Comparison of ENCODE assay signal across 8 cellular contexts in the genomic region with DNA sequence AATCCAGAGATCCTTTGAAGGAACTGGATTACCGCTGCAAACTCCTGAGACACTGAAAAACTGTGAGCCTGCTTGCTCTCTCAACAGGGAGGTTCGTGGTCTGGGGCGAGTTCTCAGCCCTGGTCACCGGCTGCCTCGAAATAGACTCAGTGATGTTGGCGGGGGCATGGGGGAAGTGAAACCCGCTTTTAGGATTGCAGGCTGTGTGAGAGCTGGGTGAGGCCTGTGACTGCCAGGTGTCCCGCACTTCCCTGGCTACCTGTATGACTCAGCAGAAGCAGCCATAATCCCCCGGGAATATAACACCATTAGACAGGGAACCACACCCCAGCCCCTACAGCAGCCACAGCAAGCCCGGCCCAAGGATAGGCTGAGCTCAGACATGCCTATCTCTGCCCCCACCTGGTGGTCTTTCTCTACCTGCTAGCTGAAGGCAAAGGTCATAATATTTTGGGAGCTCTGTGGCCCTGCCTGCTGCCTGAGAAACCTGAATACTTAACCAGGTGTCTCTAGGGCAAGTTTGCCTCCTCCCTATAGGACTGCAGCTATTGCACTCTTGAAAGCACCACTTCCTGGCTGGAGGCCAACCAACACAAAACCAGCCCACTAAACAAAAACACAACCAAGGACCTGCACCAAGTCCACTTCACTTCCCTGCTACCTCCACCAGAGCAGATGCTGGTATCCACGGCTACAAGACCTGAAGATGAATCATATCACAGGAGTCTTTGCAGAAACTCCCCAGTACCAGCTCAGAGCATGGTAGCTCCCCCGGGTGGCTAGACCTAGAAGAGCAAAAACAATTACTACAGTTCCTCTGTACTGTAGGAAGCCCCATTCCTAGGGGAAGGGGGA.
DNase-seq lines count a peak whose midpoint lies in the region; ATAC-seq, FAIRE-seq and TF ChIP-seq lines count a peak whose summit lies in the region.

No MANE protein-coding gene starts in this region.

- peak; percentile 94 for FAIRE-seq in GM12892 (lab: Jason Lieb, UNC)

- H3K27me3 ChIP-seq in colonic mucosa (no peaks in the 10 kb centered on the region), thyroid gland (no peaks in the 10 kb centered on the region)

- TF ChIP-seq CTCF in colonic mucosa (IDR thresholded peaks at IDR 0.05) (no peak), thyroid gland (IDR thresholded peaks at IDR 0.05) (no peak)

- H3K9me3 ChIP-seq in colonic mucosa (no peaks in the 10 kb centered on the region), thyroid gland (no peaks in the 10 kb centered on the region)

- H3K4me3 ChIP-seq in colonic mucosa (no peak overlapping the region), thyroid gland (replicated peaks in 1 of 3) (no peak overlapping the region)

- no peak overlapping the region for H3K9ac ChIP-seq in colonic mucosa (ENCODE audit: low read depth in 2 of 2, low read length in 2 of 2)

- intact Hi-C loops in colonic mucosa (cut with DNase I): no loop called here
- intact Hi-C loops in thyroid gland (cut with DNase I): no loop called here

- 84 to 100% methylated on average over 6 to 7 of the region's 12 CpGs for WGBS in thyroid gland, 2 donors

- no peak overlapping the region for H3K27ac ChIP-seq in colonic mucosa
- H3K27ac ChIP-seq in thyroid gland: no peak overlapping the region

- H3K36me3 ChIP-seq in colonic mucosa: no peaks in the 10 kb centered on the region
- no peaks in the 10 kb centered on the region for H3K36me3 ChIP-seq in thyroid gland

- no peaks in the 10 kb centered on the region for H3K4me1 ChIP-seq in colonic mucosa
- H3K4me1 ChIP-seq in thyroid gland: no peaks in the 10 kb centered on the region

- ATAC-seq in GM19467 (IDR thresholded peaks at IDR 0.05; ENCODE audit: unreplicated experiment): peak; percentile 94
- ATAC-seq in HG03103 (IDR thresholded peaks at IDR 0.05; ENCODE audit: low read depth, unreplicated experiment): peak; percentile 85

- TF ChIP-seq POLR2A in GM12892 (IDR thresholded peaks at IDR 0.05; ENCODE audit: low read depth, low read length) (peak; percentile 54; the same call in 1 of the 2 replicates), thyroid gland (IDR thresholded peaks at IDR 0.05) (no peak)

- DNase-seq in GM12892 (ENCODE audit: insufficient read length) (peak; percentile 23), RPMI8226 (peak; percentile 89), colonic mucosa (no peak), NCI-H1694 treated with DMSO at 0.1 percent for 48 hours (lab: John Stamatoyannopoulos, UW) (no peak), OCI-M1 (lab: John Stamatoyannopoulos, UW) (no peak), thyroid gland (no peak)

Comparison
In these comparisons a context has a peak if more than half of its experiments do, and no peak if none do; other contexts are left out.
1. DNase-seq: peak in GM12892 (single experiment) and RPMI8226 (single experiment); none in colonic mucosa (single experiment), NCI-H1694 treated with DMSO at 0.1 percent for 48 hours (single experiment), OCI-M1 (single experiment) and thyroid gland (0 of 2).